In genomic region chr10:71397340-71398212, GRCh38 we compare ENCODE assay signal across 8 cellular contexts. TPM values are rescaled to one million over a fixed set of nuclear protein-coding genes. Genes with fewer than 3 reads are reported as not detected.
DNase-seq lines count a peak whose midpoint lies in the region; ATAC-seq and TF ChIP-seq lines count a peak whose summit lies in the region.

No MANE protein-coding gene starts in this region.

- TF ChIP-seq POLR2A in stomach (IDR thresholded peaks at IDR 0.05) = no peak

- peaks cover 5 to 82% (median 54%) of the 10 kb centered on the region in 3 donors for H3K27me3 ChIP-seq in stomach

- H3K4me3 ChIP-seq in stomach = peak overlapping the region; percentile 53 to 61 (median 56)

- ATAC-seq in left lobe of liver (peak; percentile 41), HG02884 (IDR thresholded peaks at IDR 0.05; ENCODE audit: unreplicated experiment) (no peak)

- no peaks in the 10 kb centered on the region for H3K36me3 ChIP-seq in stomach

- no peak for TF ChIP-seq CTCF in stomach (IDR thresholded peaks at IDR 0.05)

- 0 to 4% (median 3%) methylated on average over 8 to 75 of the region's 75 CpGs for WGBS in stomach, 5 donors

- H3K27ac Mint-ChIP-seq in activated naive CD8-positive, alpha-beta T cell = no peak overlapping the region

- peak overlapping the region; percentile 65 for H3K4me3 Mint-ChIP-seq in activated naive CD8-positive, alpha-beta T cell

- DNase-seq in NCI-H2227 (lab: John Stamatoyannopoulos, UW; ENCODE audit: unreplicated experiment) (peak; percentile 8), NCI-H2227 treated with DMSO at 0.1 percent for 48 hours (lab: John Stamatoyannopoulos, UW) (no peak), left lobe of liver (ENCODE audit: low spot score) (no peak), stomach (no peak), hepatic stellate cell (ENCODE audit: low spot score) (no peak), AG20443 (ENCODE audit: low spot score) (no peak)

- H3K9me3 ChIP-seq in stomach = no peaks in the 10 kb centered on the region

- intact Hi-C loops in stomach (cut with DNase I; ENCODE audit: low total_unique reads) = loop anchor here (10.0 kb wide), 1 partner anchor 307 kb away; no protein-coding TSS in a partner anchor

- H3K4me1 ChIP-seq in stomach = peaks cover 17 to 24% (median 23%) of the 10 kb centered on the region in 4 donors

- H3K36me3 Mint-ChIP-seq in activated naive CD8-positive, alpha-beta T cell = no peaks in the 10 kb centered on the region

- H3K27me3 Mint-ChIP-seq in activated naive CD8-positive, alpha-beta T cell = peaks cover 28% of the 10 kb centered on the region

- H3K4me1 Mint-ChIP-seq in activated naive CD8-positive, alpha-beta T cell (ENCODE audit: low read depth) = peaks cover 7% of the 10 kb centered on the region

- TF ChIP-seq EP300 in stomach (IDR thresholded peaks at IDR 0.05) = no peak

- H3K9me3 Mint-ChIP-seq in activated naive CD8-positive, alpha-beta T cell (ENCODE audit: low read depth) = no peaks in the 10 kb centered on the region

- H3K27ac ChIP-seq in stomach = peak overlapping the region in 1 of 5 donors; percentile 75

RNA-seq across cellular contexts. Expression of gene CDH23, which starts 0.9 kb away (rescaled TPM):
- total RNA-seq in left lobe of liver = 20.9 TPM
- total RNA-seq in stomach = 1 to 10 TPM; 1.7 to 8.2 (median 4.0) TPM
- polyA plus RNA-seq in stomach = under 1 TPM; 0.31 to 0.53 (median 0.37) TPM
